In genomic region chr3:197953325-197953724, GRCh38 we compare ENCODE assay signal across 1 cellular context.
TF ChIP-seq lines count a peak whose summit lies in the region.

No MANE protein-coding gene starts in this region.

TF ChIP-seq in K562, 482 proteins besides CTCF, POLR2A, EP300 and RAD21:
- TF ChIP-seq RREB1 (CRISPR knock-in tag; IDR thresholded peaks at IDR 0.05) (no peak), ETV1 (tag; conservative IDR thresholded peaks at IDR 0.05; ENCODE audit: low read depth) (peak; percentile 54; the same call in 1 of the 2 replicates), POLR2AphosphoS5 (IDR thresholded peaks at IDR 0.05; ENCODE audit: control insufficient read depth, insufficient read depth, low read depth, low read length) (peak; percentile 20; the same call in 1 of the 2 replicates), ZNF695 (CRISPR knock-in tag; IDR thresholded peaks at IDR 0.05) (no peak), NFATC3 (IDR thresholded peaks at IDR 0.05) (no peak), PURB (CRISPR knock-in tag; IDR thresholded peaks at IDR 0.05; ENCODE audit: low read depth) (no peak), ZNF740 (CRISPR knock-in tag; IDR thresholded peaks at IDR 0.05) (no peak), ZNF740 (tag; IDR thresholded peaks at IDR 0.05) (no peak), PPARD (CRISPR knock-in tag; IDR thresholded peaks at IDR 0.05) (no peak), ZNF277 (CRISPR knock-in tag; IDR thresholded peaks at IDR 0.05; ENCODE audit: borderline replicate concordance) (no peak), ZC3H4 (CRISPR knock-in tag; IDR thresholded peaks at IDR 0.05; ENCODE audit: borderline replicate concordance) (no peak), NEUROD1 (IDR thresholded peaks at IDR 0.05; ENCODE audit: borderline replicate concordance, low read depth, low read length, partially characterized antibody) (no peak), ZBTB33 (CRISPR knock-in tag; IDR thresholded peaks at IDR 0.05) (no peak)
